ENCODE assay signal across 28 cellular contexts in the genomic region with DNA sequence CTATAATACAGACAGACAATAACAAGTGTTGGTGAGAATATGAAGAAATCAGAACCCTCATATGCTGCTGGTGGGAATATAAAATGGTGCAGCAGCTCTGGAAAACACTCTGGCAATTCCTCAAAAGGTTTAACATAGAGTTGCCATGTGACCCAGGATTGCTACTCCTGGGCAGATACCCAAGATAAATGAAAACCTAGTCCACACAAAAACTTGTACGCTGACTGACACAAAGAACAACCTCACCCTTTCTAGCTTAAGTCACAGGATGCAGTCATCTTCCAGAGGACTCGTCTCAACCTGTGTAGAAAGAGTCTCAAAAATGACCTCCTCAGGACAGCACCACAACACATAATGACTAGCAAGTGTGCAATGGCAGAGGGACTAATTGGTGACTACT.
"Had no signal": no experiment of that assay in that cellular context is flagged by ENCODE, and none has a peak within 500 bp of the region (broad histone marks: within the 10 kb centered on the region; RNA-seq: fewer than 3 reads in every experiment).

No MANE protein-coding gene starts in this region.

- H3K27me3 ChIP-seq: adrenal gland, brain microvascular endothelial cell, gastrocnemius medialis, neural progenitor cell, testis, transverse colon had no signal

- H3K4me3 ChIP-seq: adrenal gland, gastrocnemius medialis, neural progenitor cell, spleen, testis, transverse colon had no signal

- H3K4me1 ChIP-seq: adrenal gland, gastrocnemius medialis, neural progenitor cell, spleen, testis, transverse colon had no signal

- H3K9me3 ChIP-seq: adrenal gland, gastrocnemius medialis, spleen, testis, transverse colon had no signal

- H3K36me3 ChIP-seq: adrenal gland, brain microvascular endothelial cell, gastrocnemius medialis, neural progenitor cell, spleen, transverse colon had no signal

- H3K9me3 Mint-ChIP-seq: activated naive CD4-positive, alpha-beta T cell treated with anti-CD3 and anti-CD28 coated beads for 36 hours; activated naive CD8-positive, alpha-beta T cell treated with anti-CD3 and anti-CD28 coated beads for 36 hours; dendritic cell treated with granulocyte-macrophage colony-stimulating factor and Interleukin-4, amounts not matched to agents 40 ng/mL and 50 ng/mL, for 4 days; endodermal cell had no signal

- ATAC-seq: activated CD4-positive, alpha-beta T cell treated with anti-CD3 and anti-CD28 coated beads for 36 hours; gastrocnemius medialis; left cardiac atrium; naive thymus-derived CD8-positive, alpha-beta T cell; right cardiac atrium had no signal

- H3K4me1 Mint-ChIP-seq: activated CD4-positive, alpha-beta T cell treated with anti-CD3 and anti-CD28 coated beads for 36 hours; activated naive CD8-positive, alpha-beta T cell treated with anti-CD3 and anti-CD28 coated beads for 36 hours; memory B cell; naive thymus-derived CD8-positive, alpha-beta T cell had no signal

- H3K4me2 ChIP-seq: neural progenitor cell had no signal

- H3K27ac ChIP-seq: adrenal gland, brain microvascular endothelial cell, gastrocnemius medialis, neural progenitor cell, spleen, testis, transverse colon had no signal

- DNase-seq: activated CD4-positive, alpha-beta T cell treated with anti-CD3 and anti-CD28 coated beads for 36 hours; activated CD4-positive, alpha-beta T cell treated with anti-CD3 and anti-CD28 coated beads, Interleukin-2, amount 50 U/mL, for 4 hours; activated CD4-positive, CD25-positive, alpha-beta regulatory T cell; activated effector memory CD4-positive, alpha-beta T cell treated with Interleukin-2 at 50 U/mL for 16 hours; activated naive CD4-positive, alpha-beta T cell treated with anti-CD3 and anti-CD28 coated beads for 36 hours; activated naive CD8-positive, alpha-beta T cell treated with anti-CD3 and anti-CD28 coated beads for 36 hours; activated T-cell treated with anti-CD3 and anti-CD28 coated beads for 4 hours; adrenal gland; aorta; brain microvascular endothelial cell; central memory CD4-positive, alpha-beta T cell; endodermal cell; gastrocnemius medialis; glutamatergic neuron; islet precursor cell; left cardiac atrium; midbrain; naive thymus-derived CD8-positive, alpha-beta T cell; occipital lobe; right cardiac atrium; spleen; stimulated activated CD4-positive, alpha-beta T cell treated with anti-CD3 and anti-CD28 coated beads, Interleukin-2, amount 100 ng/mL, for 48 hours; stimulated activated naive CD4-positive, alpha-beta T cell treated with Interleukin-2 at 50 U/mL for 16 hours; testis; transverse colon had no signal

- H3K27ac Mint-ChIP-seq: activated CD4-positive, alpha-beta T cell treated with anti-CD3 and anti-CD28 coated beads for 36 hours; activated naive CD4-positive, alpha-beta T cell treated with anti-CD3 and anti-CD28 coated beads for 36 hours; activated naive CD8-positive, alpha-beta T cell treated with anti-CD3 and anti-CD28 coated beads for 36 hours; dendritic cell treated with granulocyte-macrophage colony-stimulating factor and Interleukin-4, amounts not matched to agents 40 ng/mL and 50 ng/mL, for 4 days; endodermal cell; memory B cell; naive thymus-derived CD8-positive, alpha-beta T cell; neural progenitor cell had no signal

- H3K9ac ChIP-seq: neural progenitor cell had no signal

- H3K4me3 Mint-ChIP-seq: activated CD4-positive, alpha-beta T cell treated with anti-CD3 and anti-CD28 coated beads for 36 hours; activated naive CD4-positive, alpha-beta T cell treated with anti-CD3 and anti-CD28 coated beads for 36 hours; activated naive CD8-positive, alpha-beta T cell treated with anti-CD3 and anti-CD28 coated beads for 36 hours; dendritic cell treated with granulocyte-macrophage colony-stimulating factor and Interleukin-4, amounts not matched to agents 40 ng/mL and 50 ng/mL, for 4 days; endodermal cell; memory B cell; naive thymus-derived CD8-positive, alpha-beta T cell; neural progenitor cell had no signal

- H2AFZ ChIP-seq: neural progenitor cell had no signal

- H3K36me3 Mint-ChIP-seq: activated naive CD8-positive, alpha-beta T cell treated with anti-CD3 and anti-CD28 coated beads for 36 hours; memory B cell; naive thymus-derived CD8-positive, alpha-beta T cell; neural progenitor cell had no signal
